1 cellular context compared by ENCODE assay signal in the genomic region with DNA sequence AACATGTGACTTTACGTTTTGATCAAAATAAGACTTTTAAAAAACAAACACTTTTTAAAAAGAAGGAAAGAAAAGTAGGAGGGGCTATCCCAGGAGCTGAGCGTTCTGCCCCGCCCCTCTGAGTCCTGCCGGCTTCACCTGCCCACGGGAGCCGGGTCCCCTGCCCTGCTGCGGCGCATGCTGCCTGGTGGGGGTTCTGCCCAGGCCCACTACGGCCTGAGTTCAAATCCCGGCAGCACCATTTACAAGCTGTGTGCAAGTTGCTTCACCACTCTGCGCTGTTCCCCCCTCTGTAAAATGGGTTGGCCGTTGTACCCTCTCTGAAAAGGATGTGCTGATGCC.
TF ChIP-seq lines count a peak whose summit lies in the region.

No MANE protein-coding gene starts in this region.

TF ChIP-seq in SK-N-SH treated with all-trans-retinoic acid at 6 μM for 48 hours, 23 proteins besides CTCF, POLR2A, EP300 and RAD21 (continued from another document):
- TF ChIP-seq, protein P1, sequence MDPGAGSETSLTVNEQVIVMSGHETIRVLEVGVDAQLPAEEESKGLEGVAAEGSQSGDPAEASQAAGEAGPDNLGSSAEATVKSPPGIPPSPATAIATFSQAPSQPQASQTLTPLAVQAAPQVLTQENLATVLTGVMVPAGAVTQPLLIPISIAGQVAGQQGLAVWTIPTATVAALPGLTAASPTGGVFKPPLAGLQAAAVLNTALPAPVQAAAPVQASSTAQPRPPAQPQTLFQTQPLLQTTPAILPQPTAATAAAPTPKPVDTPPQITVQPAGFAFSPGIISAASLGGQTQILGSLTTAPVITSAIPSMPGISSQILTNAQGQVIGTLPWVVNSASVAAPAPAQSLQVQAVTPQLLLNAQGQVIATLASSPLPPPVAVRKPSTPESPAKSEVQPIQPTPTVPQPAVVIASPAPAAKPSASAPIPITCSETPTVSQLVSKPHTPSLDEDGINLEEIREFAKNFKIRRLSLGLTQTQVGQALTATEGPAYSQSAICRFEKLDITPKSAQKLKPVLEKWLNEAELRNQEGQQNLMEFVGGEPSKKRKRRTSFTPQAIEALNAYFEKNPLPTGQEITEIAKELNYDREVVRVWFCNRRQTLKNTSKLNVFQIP (CRISPR knock-in tag; IDR thresholded peaks at IDR 0.05; ENCODE audit: borderline replicate concordance, low read depth): no peak
- TF ChIP-seq GLIS3 (CRISPR knock-in tag; IDR thresholded peaks at IDR 0.05) (no peak), PPARA (CRISPR knock-in tag; IDR thresholded peaks at IDR 0.05; ENCODE audit: borderline replicate concordance) (no peak), SNAI2 (CRISPR knock-in tag; IDR thresholded peaks at IDR 0.05) (no peak), ZNF565 (CRISPR knock-in tag; conservative IDR thresholded peaks at IDR 0.05; ENCODE audit: low read depth) (no peak), ZNF8 (CRISPR knock-in tag; IDR thresholded peaks at IDR 0.05) (no peak), ZFP3 (CRISPR knock-in tag; IDR thresholded peaks at IDR 0.05) (no peak)
- TF ChIP-seq, protein P2, sequence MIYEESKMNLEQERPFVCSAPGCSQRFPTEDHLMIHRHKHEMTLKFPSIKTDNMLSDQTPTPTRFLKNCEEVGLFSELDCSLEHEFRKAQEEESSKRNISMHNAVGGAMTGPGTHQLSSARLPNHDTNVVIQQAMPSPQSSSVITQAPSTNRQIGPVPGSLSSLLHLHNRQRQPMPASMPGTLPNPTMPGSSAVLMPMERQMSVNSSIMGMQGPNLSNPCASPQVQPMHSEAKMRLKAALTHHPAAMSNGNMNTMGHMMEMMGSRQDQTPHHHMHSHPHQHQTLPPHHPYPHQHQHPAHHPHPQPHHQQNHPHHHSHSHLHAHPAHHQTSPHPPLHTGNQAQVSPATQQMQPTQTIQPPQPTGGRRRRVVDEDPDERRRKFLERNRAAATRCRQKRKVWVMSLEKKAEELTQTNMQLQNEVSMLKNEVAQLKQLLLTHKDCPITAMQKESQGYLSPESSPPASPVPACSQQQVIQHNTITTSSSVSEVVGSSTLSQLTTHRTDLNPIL (CRISPR knock-in tag; IDR thresholded peaks at IDR 0.05; ENCODE audit: low read depth): no peak
